ENCODE assay signal across 8 cellular contexts in the genomic region with DNA sequence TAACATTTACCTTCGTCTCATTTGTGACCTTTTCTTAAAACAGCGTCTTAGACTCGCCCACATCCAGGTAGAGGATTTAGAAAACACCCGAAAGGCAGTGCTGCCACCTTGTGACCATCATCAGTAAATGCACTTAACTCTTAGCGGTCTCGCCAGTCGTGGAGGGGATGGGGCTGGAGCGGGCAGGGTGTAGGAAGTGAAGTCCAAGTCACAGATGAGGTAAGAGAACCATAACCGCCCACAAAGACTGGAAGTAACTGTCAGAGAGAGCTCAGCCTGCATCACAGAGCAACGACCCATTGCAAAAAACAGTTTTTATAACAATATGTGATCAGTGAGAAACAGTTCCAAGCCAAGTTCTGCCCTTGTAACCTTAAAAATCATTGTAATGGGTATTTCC. TPM values are rescaled to one million over a fixed set of nuclear protein-coding genes. Genes with fewer than 3 reads are reported as not detected.
DNase-seq lines count a peak whose midpoint lies in the region; ATAC-seq and TF ChIP-seq lines count a peak whose summit lies in the region.

No MANE protein-coding gene starts in this region.

- no peak overlapping the region for H4K91ac ChIP-seq in H9 (ENCODE audit: insufficient read length, low read depth, low read length)

- H3K4me3 Mint-ChIP-seq in H9 (peak overlapping the region in 1 of 2 experiments; percentile 25; a peak in 1 of 5 replicates), WTC11 (peak overlapping the region; percentile 62)

- DNase-seq in AG10803 (ENCODE audit: low read depth) (peak; percentile 61), H9 (peak; percentile 86), NCI-H2196 treated with DMSO at 0.1 percent for 48 hours (lab: John Stamatoyannopoulos, UW; ENCODE audit: unreplicated experiment) (peak; percentile 88), WTC11 (ENCODE audit: low spot score) (peak; percentile 73), cerebellar cortex (ENCODE audit: low spot score) (peak; percentile 69), left lobe of liver (ENCODE audit: low spot score) (no peak)
- peak; percentile 35 to 64 (median 52) for DNase-seq in stimulated activated CD4-positive, alpha-beta T cell treated with anti-CD3 and anti-CD28 coated beads, TNF-alpha, amount 100 ng/mL, for 24 hours (ENCODE audit: low read depth in 3 of 3)

- TF ChIP-seq CTCF in AG10803 (conservative IDR thresholded peaks at IDR 0.05; ENCODE audit: low read length) (peak; percentile 83), H9 (conservative IDR thresholded peaks at IDR 0.05) (peak; percentile 80), WTC11 (IDR thresholded peaks at IDR 0.05) (peak; percentile 76)

- POLR2A ChIA-PET in WTC11 (lab: Charles Lee): no interaction called here

- no peak overlapping the region for H4K8ac ChIP-seq in H9 (replicated peaks; ENCODE audit: insufficient read length, low read depth, low read length)

- H3K79me2 ChIP-seq in H9 (ENCODE audit: insufficient read depth, low read length): no peaks in the 10 kb centered on the region

- H3K14ac ChIP-seq in H9 (ENCODE audit: insufficient read depth, low read length): no peak overlapping the region

- H3K56ac ChIP-seq in H9 (ENCODE audit: insufficient read length, low read depth, low read length): no peak overlapping the region

- no peaks in the 10 kb centered on the region for H4K20me1 ChIP-seq in H9 (ENCODE audit: control insufficient read depth, insufficient read depth, insufficient read length)

- no peak overlapping the region for H3T11ph ChIP-seq in H9 (ENCODE audit: low read length)

- no peak overlapping the region for H3K23ac ChIP-seq in H9 (ENCODE audit: insufficient read length, low read depth, low read length)

- no peak overlapping the region for H2BK12ac ChIP-seq in H9 (ENCODE audit: insufficient read length, low read depth, low read length)

- H3K4me2 ChIP-seq in H9 (ENCODE audit: insufficient read depth, insufficient read length, low read length): peak overlapping the region; percentile 63

- H3K27me3 Mint-ChIP-seq in H9 (ENCODE audit: low read depth) (peaks cover 25% of the 10 kb centered on the region), WTC11 (ENCODE audit: low read depth) (peaks cover 43% of the 10 kb centered on the region)

- no peak overlapping the region for H3K4me3 ChIP-seq in AG10803 (ENCODE audit: low read length)

- H2AK5ac ChIP-seq in H9 (ENCODE audit: insufficient read length, low read length): no peak overlapping the region

- H3K9me3 Mint-ChIP-seq in H9: peaks cover 2 to 64% of the 10 kb centered on the region in 2 experiments; a peak in 4 of 5 replicates
- no peaks in the 10 kb centered on the region for H3K9me3 Mint-ChIP-seq in WTC11

- H3K4ac ChIP-seq in H9 (ENCODE audit: low read depth, low read length): no peak overlapping the region

- no peak overlapping the region for H3K9ac ChIP-seq in H9 (ENCODE audit: extremely low read depth, insufficient read length, low read length)

- H3K18ac ChIP-seq in H9 (ENCODE audit: insufficient read length, low read depth, low read length): no peak overlapping the region

- no peaks in the 10 kb centered on the region for H3K23me2 ChIP-seq in H9 (ENCODE audit: insufficient read length, low read depth, low read length, poor library complexity, severe bottlenecking)

- H2BK15ac ChIP-seq in H9 (ENCODE audit: low read depth, low read length): no peak overlapping the region

- no peak overlapping the region for H3K27ac ChIP-seq in H9 (ENCODE audit: insufficient read length, low read depth, low read length)

- H2AFZ ChIP-seq in H9 (ENCODE audit: low read length): peak overlapping the region; percentile 95

- H3K36me3 Mint-ChIP-seq in H9 (ENCODE audit: insufficient read depth in 1 of 3, low read depth in 3 of 3) (peaks cover 0 to 4% (median 0%) of the 10 kb centered on the region in 3 experiments; a peak in 2 of 7 replicates), WTC11 (no peaks in the 10 kb centered on the region)

- H3K9me3 ChIP-seq in H9 (ENCODE audit: control insufficient read depth, low read depth, low read length): no peaks in the 10 kb centered on the region

- H3K79me1 ChIP-seq in H9 (ENCODE audit: insufficient read depth, low read depth, low read length, poor library complexity, severe bottlenecking): no peaks in the 10 kb centered on the region

- ATAC-seq in WTC11: peak; percentile 95
- ATAC-seq in left lobe of liver: peak; percentile 93
- ATAC-seq in HG03175 (IDR thresholded peaks at IDR 0.05; ENCODE audit: unreplicated experiment): no peak

- no peaks in the 10 kb centered on the region for H3K4me1 Mint-ChIP-seq in H9
- H3K4me1 Mint-ChIP-seq in WTC11: peaks cover 6% of the 10 kb centered on the region

- no CpG with 5 or more reads among the region's 10 CpGs for WGBS in H9 (ENCODE audit: extremely low coverage, insufficient read length, low lambda C conversion rate)

- CTCF ChIA-PET in WTC11 (lab: Charles Lee): interaction anchor here (0.6 to 5.8 kb wide), 20 partner anchors 8 to 144 kb away, joined by 3 to 131 read pairs (median 4); no protein-coding TSS in a partner anchor

- no peak overlapping the region for H2BK20ac ChIP-seq in H9 (ENCODE audit: low read depth, low read length, poor library complexity, severe bottlenecking)

- H3K4me1 ChIP-seq in H9 (ENCODE audit: insufficient read depth, low read length): no peaks in the 10 kb centered on the region

- H3K27me3 ChIP-seq in H9 (ENCODE audit: insufficient read depth, low read length): no peaks in the 10 kb centered on the region; the same call in 1 of the 2 replicates

- no peak overlapping the region for H3K27ac Mint-ChIP-seq in H9
- no peak overlapping the region for H3K27ac Mint-ChIP-seq in WTC11

- no peak overlapping the region for H4K5ac ChIP-seq in H9 (ENCODE audit: insufficient read length, low read depth, low read length)

- no peak overlapping the region for H2BK120ac ChIP-seq in H9 (ENCODE audit: low read depth, low read length, poor library complexity, severe bottlenecking)

- no peak overlapping the region for H2BK5ac ChIP-seq in H9 (ENCODE audit: insufficient read length, low read length)

TF ChIP-seq in WTC11, 78 proteins besides CTCF, POLR2A, EP300 and RAD21 (continues in another document):
- TF ChIP-seq, protein P1, sequence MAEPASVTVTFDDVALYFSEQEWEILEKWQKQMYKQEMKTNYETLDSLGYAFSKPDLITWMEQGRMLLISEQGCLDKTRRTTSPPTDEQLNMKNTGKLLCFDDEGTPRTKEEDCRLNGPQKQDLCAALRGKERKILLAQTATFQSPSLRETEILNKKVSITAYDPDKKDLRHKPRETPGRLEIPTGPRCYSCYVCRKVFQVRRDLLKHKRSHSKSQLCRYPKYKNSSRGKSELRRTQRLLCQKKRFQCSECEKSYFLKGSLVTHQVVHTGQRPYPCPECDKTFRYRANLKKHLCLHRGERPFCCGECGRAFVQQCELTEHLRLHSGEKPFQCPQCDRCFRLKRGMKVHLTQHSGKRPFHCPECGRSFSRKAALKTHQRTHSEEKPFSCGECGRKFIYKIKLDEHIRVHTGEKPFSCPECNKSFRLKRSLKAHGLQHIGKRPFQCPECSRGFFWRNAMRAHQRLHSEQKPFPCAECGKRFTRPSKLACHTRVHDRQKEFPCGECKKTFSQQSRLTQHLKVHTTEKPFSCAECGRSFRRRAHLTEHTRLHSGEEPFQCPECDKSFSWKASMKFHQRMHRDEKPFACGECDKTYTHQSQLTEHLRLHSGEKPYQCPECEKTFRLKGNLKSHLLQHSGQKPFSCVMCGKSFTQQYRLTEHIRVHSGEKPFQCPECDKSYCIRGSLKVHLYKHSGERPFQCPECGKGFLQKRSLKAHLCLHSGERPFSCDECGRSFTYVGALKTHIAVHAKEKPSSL (CRISPR knock-in tag; conservative IDR thresholded peaks at IDR 0.05): no peak
- TF ChIP-seq TEAD4 (CRISPR knock-in tag; IDR thresholded peaks at IDR 0.05) (no peak), ELF4 (CRISPR knock-in tag; IDR thresholded peaks at IDR 0.05; ENCODE audit: low read depth) (no peak), NR3C1 (CRISPR knock-in tag; conservative IDR thresholded peaks at IDR 0.05; ENCODE audit: low read depth) (no peak), ZNF671 (CRISPR knock-in tag; IDR thresholded peaks at IDR 0.05) (no peak), FOXJ3 (CRISPR knock-in tag; IDR thresholded peaks at IDR 0.05; ENCODE audit: borderline replicate concordance) (no peak), TEAD1 (CRISPR knock-in tag; IDR thresholded peaks at IDR 0.05) (no peak), SP1 (CRISPR knock-in tag; conservative IDR thresholded peaks at IDR 0.05) (no peak)
- TF ChIP-seq, protein P2, sequence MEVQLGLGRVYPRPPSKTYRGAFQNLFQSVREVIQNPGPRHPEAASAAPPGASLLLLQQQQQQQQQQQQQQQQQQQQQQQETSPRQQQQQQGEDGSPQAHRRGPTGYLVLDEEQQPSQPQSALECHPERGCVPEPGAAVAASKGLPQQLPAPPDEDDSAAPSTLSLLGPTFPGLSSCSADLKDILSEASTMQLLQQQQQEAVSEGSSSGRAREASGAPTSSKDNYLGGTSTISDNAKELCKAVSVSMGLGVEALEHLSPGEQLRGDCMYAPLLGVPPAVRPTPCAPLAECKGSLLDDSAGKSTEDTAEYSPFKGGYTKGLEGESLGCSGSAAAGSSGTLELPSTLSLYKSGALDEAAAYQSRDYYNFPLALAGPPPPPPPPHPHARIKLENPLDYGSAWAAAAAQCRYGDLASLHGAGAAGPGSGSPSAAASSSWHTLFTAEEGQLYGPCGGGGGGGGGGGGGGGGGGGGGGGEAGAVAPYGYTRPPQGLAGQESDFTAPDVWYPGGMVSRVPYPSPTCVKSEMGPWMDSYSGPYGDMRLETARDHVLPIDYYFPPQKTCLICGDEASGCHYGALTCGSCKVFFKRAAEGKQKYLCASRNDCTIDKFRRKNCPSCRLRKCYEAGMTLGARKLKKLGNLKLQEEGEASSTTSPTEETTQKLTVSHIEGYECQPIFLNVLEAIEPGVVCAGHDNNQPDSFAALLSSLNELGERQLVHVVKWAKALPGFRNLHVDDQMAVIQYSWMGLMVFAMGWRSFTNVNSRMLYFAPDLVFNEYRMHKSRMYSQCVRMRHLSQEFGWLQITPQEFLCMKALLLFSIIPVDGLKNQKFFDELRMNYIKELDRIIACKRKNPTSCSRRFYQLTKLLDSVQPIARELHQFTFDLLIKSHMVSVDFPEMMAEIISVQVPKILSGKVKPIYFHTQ (CRISPR knock-in tag; IDR thresholded peaks at IDR 0.05): no peak

RNA-seq across cellular contexts. Expression of a gene that starts 10.7 kb away (rescaled TPM):
- total RNA-seq in H9 (2021): not detected in 2 replicates
- not detected in 3 replicates for total RNA-seq in WTC11 (2021)
- total RNA-seq in left lobe of liver: 0.35 TPM

RNA-seq across cellular contexts. Expression of a gene that starts 30.3 kb away (rescaled TPM):
- total RNA-seq in H9 (2021) (not detected in 2 replicates), WTC11 (2021) (0.37 to 0.53 TPM (median 0.41 TPM) in 3 replicates), left lobe of liver (0.58 TPM)

RNA-seq across cellular contexts. Expression of a gene that starts 58.8 kb away (rescaled TPM):
- total RNA-seq in H9 (2021): not detected in 2 replicates
- not detected in 3 replicates for total RNA-seq in WTC11 (2021)
- not detected for total RNA-seq in left lobe of liver

RNA-seq across cellular contexts. Expression of a gene that starts 59.2 kb away (rescaled TPM):
- total RNA-seq in H9 (2021) (not detected in 2 replicates), WTC11 (2021) (not detected in 3 replicates), left lobe of liver (not detected)
